1 cellular context compared by ENCODE assay signal in the genomic region with DNA sequence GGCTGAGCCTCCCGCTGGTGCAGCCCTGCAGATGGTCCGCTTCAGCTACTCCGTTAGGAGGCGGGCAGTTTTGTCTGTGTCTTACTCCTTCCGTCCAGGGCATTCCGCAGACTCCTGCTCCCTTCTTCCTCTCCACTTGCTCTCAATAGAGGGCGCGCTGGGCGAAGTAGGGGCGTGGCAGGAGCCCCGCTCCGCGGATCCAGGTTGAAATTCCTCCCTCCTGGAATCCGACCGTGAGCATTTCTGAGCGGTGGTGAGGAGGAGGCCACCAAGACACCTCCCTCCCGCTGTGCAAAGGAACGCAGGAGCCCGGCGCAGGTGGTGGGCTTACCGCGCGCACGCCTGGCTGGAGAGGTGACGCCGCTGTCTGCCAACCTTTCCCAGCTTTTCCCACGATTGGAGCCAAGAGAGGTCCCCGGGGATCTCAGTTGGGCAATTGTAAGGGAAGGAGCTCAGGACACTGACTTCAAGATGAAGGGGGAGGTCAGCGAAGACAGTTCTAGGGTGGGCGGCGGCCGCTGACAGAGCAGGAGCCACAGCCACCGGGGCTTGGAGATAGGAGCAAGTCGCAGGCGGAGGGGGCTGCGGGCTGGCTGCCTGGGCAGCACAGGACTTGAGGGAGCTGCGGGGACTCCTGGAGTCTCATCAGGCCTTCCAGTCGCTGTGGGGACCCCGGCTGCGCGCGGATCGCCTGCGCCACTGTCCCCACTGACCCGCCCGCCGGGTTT.
TF ChIP-seq lines count a peak whose summit lies in the region.

No MANE protein-coding gene starts in this region.

TF ChIP-seq in HepG2, 621 proteins besides CTCF, POLR2A, EP300 and RAD21 (continued from another document):
- TF ChIP-seq, protein P1, sequence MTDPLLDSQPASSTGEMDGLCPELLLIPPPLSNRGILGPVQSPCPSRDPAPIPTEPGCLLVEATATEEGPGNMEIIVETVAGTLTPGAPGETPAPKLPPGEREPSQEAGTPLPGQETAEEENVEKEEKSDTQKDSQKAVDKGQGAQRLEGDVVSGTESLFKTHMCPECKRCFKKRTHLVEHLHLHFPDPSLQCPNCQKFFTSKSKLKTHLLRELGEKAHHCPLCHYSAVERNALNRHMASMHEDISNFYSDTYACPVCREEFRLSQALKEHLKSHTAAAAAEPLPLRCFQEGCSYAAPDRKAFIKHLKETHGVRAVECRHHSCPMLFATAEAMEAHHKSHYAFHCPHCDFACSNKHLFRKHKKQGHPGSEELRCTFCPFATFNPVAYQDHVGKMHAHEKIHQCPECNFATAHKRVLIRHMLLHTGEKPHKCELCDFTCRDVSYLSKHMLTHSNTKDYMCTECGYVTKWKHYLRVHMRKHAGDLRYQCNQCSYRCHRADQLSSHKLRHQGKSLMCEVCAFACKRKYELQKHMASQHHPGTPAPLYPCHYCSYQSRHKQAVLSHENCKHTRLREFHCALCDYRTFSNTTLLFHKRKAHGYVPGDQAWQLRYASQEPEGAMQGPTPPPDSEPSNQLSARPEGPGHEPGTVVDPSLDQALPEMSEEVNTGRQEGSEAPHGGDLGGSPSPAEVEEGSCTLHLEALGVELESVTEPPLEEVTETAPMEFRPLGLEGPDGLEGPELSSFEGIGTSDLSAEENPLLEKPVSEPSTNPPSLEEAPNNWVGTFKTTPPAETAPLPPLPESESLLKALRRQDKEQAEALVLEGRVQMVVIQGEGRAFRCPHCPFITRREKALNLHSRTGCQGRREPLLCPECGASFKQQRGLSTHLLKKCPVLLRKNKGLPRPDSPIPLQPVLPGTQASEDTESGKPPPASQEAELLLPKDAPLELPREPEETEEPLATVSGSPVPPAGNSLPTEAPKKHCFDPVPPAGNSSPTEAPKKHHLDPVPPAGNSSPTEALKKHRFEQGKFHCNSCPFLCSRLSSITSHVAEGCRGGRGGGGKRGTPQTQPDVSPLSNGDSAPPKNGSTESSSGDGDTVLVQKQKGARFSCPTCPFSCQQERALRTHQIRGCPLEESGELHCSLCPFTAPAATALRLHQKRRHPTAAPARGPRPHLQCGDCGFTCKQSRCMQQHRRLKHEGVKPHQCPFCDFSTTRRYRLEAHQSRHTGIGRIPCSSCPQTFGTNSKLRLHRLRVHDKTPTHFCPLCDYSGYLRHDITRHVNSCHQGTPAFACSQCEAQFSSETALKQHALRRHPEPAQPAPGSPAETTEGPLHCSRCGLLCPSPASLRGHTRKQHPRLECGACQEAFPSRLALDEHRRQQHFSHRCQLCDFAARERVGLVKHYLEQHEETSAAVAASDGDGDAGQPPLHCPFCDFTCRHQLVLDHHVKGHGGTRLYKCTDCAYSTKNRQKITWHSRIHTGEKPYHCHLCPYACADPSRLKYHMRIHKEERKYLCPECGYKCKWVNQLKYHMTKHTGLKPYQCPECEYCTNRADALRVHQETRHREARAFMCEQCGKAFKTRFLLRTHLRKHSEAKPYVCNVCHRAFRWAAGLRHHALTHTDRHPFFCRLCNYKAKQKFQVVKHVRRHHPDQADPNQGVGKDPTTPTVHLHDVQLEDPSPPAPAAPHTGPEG (CRISPR knock-in tag; IDR thresholded peaks at IDR 0.05), result no peak
TF ChIP-seq in HepG2: peak in this region for 2.
